In genomic region chr19:48413879-48414623, GRCh38 we compare ENCODE assay signal across 12 cellular contexts. TPM values are rescaled to one million over a fixed set of nuclear protein-coding genes. Genes with fewer than 3 reads are reported as not detected.
A peak's percentile ranks its signal among the peaks of the same experiment; 100 is the strongest.
DNase-seq lines count a peak whose midpoint lies in the region; ATAC-seq, FAIRE-seq and TF ChIP-seq lines count a peak whose summit lies in the region.
"Had no signal": no experiment of that assay in that cellular context is flagged by ENCODE, and none has a peak within 500 bp of the region (broad histone marks: within the 10 kb centered on the region; RNA-seq: fewer than 3 reads in every experiment).

No MANE protein-coding gene starts in this region.

- DNase-seq in A549 (ENCODE audit: low read depth in 1 of 2, low spot score in 1 of 2) (peak in 1 of 2 experiments; percentile 76), EH (ENCODE audit: low read depth) (peak; percentile 59), T-helper 17 cell (no peak), kidney epithelial cell (ENCODE audit: low read depth) (no peak), NCI-H510A treated with DMSO at 0.1 percent for 48 hours (lab: John Stamatoyannopoulos, UW) (no peak), esophagus squamous epithelium (lab: John Stamatoyannopoulos, UW) (no peak)
- DNase-seq: DMS 273 treated with DMSO at 0.1 percent for 48 hours, T1000 had no signal

- ATAC-seq in A549 (peak; percentile 35 to 65; a peak in 4 of 6 replicates), T-helper 17 cell (no peak), GM18511 (IDR thresholded peaks at IDR 0.05; ENCODE audit: unreplicated experiment) (no peak), GM18502 (IDR thresholded peaks at IDR 0.05; ENCODE audit: poor library complexity, unreplicated experiment) (no peak)

- peaks cover 17% of the 10 kb centered on the region for H3K4me1 Mint-ChIP-seq in T-helper 17 cell

- no peak for TF ChIP-seq POLR2A in A549 (IDR thresholded peaks at IDR 0.05; ENCODE audit: low read length)
- no peak for TF ChIP-seq POLR2A in esophagus squamous epithelium (IDR thresholded peaks at IDR 0.05)

- TF ChIP-seq RAD21 in A549 (conservative IDR thresholded peaks at IDR 0.05 in 1 of 2, IDR thresholded peaks at IDR 0.05 in 1 of 2), result no peak

- H3K9me3 ChIP-seq in A549 (no peaks in the 10 kb centered on the region), T-helper 17 cell (ENCODE audit: control insufficient read depth, low read length, poor library complexity, severe bottlenecking) (no peaks in the 10 kb centered on the region), esophagus squamous epithelium (no peaks in the 10 kb centered on the region)
- H3K9me3 ChIP-seq: HAP-1 had no signal

- intact Hi-C loops in esophagus squamous epithelium (cut with DNase I), result no loop called here

- no peaks in the 10 kb centered on the region for H3K36me3 Mint-ChIP-seq in T-helper 17 cell (ENCODE audit: low read depth)

- POLR2A ChIA-PET in A549 (lab: Yijun Ruan, JAX), result interaction anchor here (0.9 to 1.2 kb wide), 2 partner anchors 14 to 31 kb away, joined by 3 read pairs; no protein-coding TSS in a partner anchor

- WGBS in A549 (ENCODE audit: missing lambda C conversion rate), result 80% methylated on average over 26 of the region's 26 CpGs
- 40 to 65% methylated on average over 6 to 8 of the region's 26 CpGs for WGBS in esophagus squamous epithelium, 2 donors

- H3K27me3 ChIP-seq in kidney epithelial cell (ENCODE audit: control insufficient read depth, insufficient read depth, low read length) (no peaks in the 10 kb centered on the region), esophagus squamous epithelium (peaks cover 0 to 43% (median 2%) of the 10 kb centered on the region in 4 donors)

- no peaks in the 10 kb centered on the region for H3K36me3 ChIP-seq in kidney epithelial cell (ENCODE audit: control insufficient read depth, insufficient read depth, low read length)
- no peaks in the 10 kb centered on the region for H3K36me3 ChIP-seq in esophagus squamous epithelium
- H3K36me3 ChIP-seq: HAP-1 had no signal

- H3K4me3 ChIP-seq in A549, result no peak overlapping the region
- peak overlapping the region; percentile 15 for H3K4me3 ChIP-seq in kidney epithelial cell (ENCODE audit: low read depth, low read length)
- peak overlapping the region in 2 of 4 donors; percentile 23 to 53 for H3K4me3 ChIP-seq in esophagus squamous epithelium
- H3K4me3 ChIP-seq: HAP-1 had no signal

- H3K4me2 ChIP-seq in A549, result peak overlapping the region; percentile 33

- H3K4me3 Mint-ChIP-seq in T-helper 17 cell, result peak overlapping the region; percentile 33

- peaks cover 13% of the 10 kb centered on the region for H3K4me1 ChIP-seq in A549
- H3K4me1 ChIP-seq in esophagus squamous epithelium, result peaks cover 10 to 22% (median 14%) of the 10 kb centered on the region in 3 donors
- H3K4me1 ChIP-seq: HAP-1 had no signal

- FAIRE-seq in A549 (lab: Jason Lieb, UNC), result no peak

- peak overlapping the region; percentile 27 to 77; a peak in 4 of 6 replicates for H3K27ac ChIP-seq in A549
- no peak overlapping the region for H3K27ac ChIP-seq in esophagus squamous epithelium
- H3K27ac ChIP-seq: HL-60 had no signal

- no peak overlapping the region for H3K27ac Mint-ChIP-seq in T-helper 17 cell

- CTCF ChIA-PET in A549 (lab: Yijun Ruan, JAX), result interaction anchor here (0.6 to 2.5 kb wide), 7 partner anchors 8 to 195 kb away, joined by 3 to 8 read pairs (median 4); partner anchors contain the start of genes GRWD1 and KDELR1

- TF ChIP-seq CTCF in A549 (IDR thresholded peaks at IDR 0.05) (no peak), kidney epithelial cell (IDR thresholded peaks at IDR 0.05; ENCODE audit: insufficient read depth, low read length, poor library complexity, severe bottlenecking) (no peak), esophagus squamous epithelium (IDR thresholded peaks at IDR 0.05) (no peak)

- no peak for TF ChIP-seq EP300 in A549 (IDR thresholded peaks at IDR 0.05)

- H3K27me3 Mint-ChIP-seq in T-helper 17 cell, result no peaks in the 10 kb centered on the region

TF ChIP-seq in A549, 52 proteins besides CTCF, POLR2A, EP300 and RAD21:
- no peak for TF ChIP-seq FOSL2 (IDR thresholded peaks at IDR 0.05)
- peak; percentile 60 for TF ChIP-seq FOSL2 (CRISPR knock-in tag; IDR thresholded peaks at IDR 0.05)
- TF ChIP-seq MAFK (IDR thresholded peaks at IDR 0.05; ENCODE audit: partially characterized antibody), result no peak
- no peak for TF ChIP-seq TFCP2L1 (CRISPR knock-in tag; IDR thresholded peaks at IDR 0.05)
- TF ChIP-seq HEYL (CRISPR knock-in tag; IDR thresholded peaks at IDR 0.05), result no peak

RNA-seq across cellular contexts. Expression of gene GRIN2D, which starts 20.6 kb away (rescaled TPM):
- 2.6 and 3.4 TPM in 2 replicates for polyA plus RNA-seq in A549 (2011; rRNA removed)
- 4.9 and 6.7 TPM in 2 replicates for polyA plus RNA-seq in A549 (2012; cell fraction: cytosol; rRNA removed)
- polyA plus RNA-seq in A549 (2012; cell fraction: nucleus; rRNA removed), result 17.0 and 20.5 TPM in 2 replicates
- 5.8 to 6.8 TPM (median 6.3 TPM) in 3 replicates for polyA plus RNA-seq in A549 (2017; fragmentation: RNase III; extraction: RNeasy Plus Mini Kit Qiagen cat#74134 plus additional on column Dnase treatment)
- 5.4 and 8.1 TPM in 2 replicates for polyA minus RNA-seq in A549 (2011; rRNA and poly(A)+ RNA removed)
- under 1 TPM; 0.08 to 0.17 TPM for total RNA-seq in T-helper 17 cell
- 0.21 and 0.63 TPM in 2 replicates for total RNA-seq in kidney epithelial cell
- under 1 TPM; 0.09 to 0.47 (median 0.15) TPM for total RNA-seq in esophagus squamous epithelium

RNA-seq across cellular contexts. Expression of gene KDELR1, which starts 22.7 kb away (rescaled TPM):
- polyA plus RNA-seq in A549 (2011; rRNA removed) (200 and 270 TPM in 2 replicates), A549 (2017; fragmentation: RNase III; extraction: RNeasy Plus Mini Kit Qiagen cat#74134 plus additional on column Dnase treatment) (280 to 318 TPM (median 302 TPM) in 3 replicates)
- 203 and 269 TPM in 2 replicates for polyA plus RNA-seq in A549 (2012; cell fraction: cytosol; rRNA removed)
- 238 and 248 TPM in 2 replicates for polyA plus RNA-seq in A549 (2012; cell fraction: nucleus; rRNA removed)
- 222 and 240 TPM in 2 replicates for polyA minus RNA-seq in A549 (2011; rRNA and poly(A)+ RNA removed)
- total RNA-seq in T-helper 17 cell (10 to 100 TPM; 34.0 to 41.3 TPM), kidney epithelial cell (152 and 170 TPM in 2 replicates), esophagus squamous epithelium (10 to 100 TPM; 63.5 to 87.4 (median 70.2) TPM)

RNA-seq across cellular contexts. Expression of gene GRWD1, which starts 31.7 kb away (rescaled TPM):
- polyA plus RNA-seq in A549 (2011; rRNA removed) (40.0 and 48.1 TPM in 2 replicates), A549 (2017; fragmentation: RNase III; extraction: RNeasy Plus Mini Kit Qiagen cat#74134 plus additional on column Dnase treatment) (82.1 to 87.0 TPM (median 84.2 TPM) in 3 replicates)
- polyA plus RNA-seq in A549 (2012; cell fraction: cytosol; rRNA removed), result 64.4 and 73.9 TPM in 2 replicates
- 93.3 and 105 TPM in 2 replicates for polyA plus RNA-seq in A549 (2012; cell fraction: nucleus; rRNA removed)
- polyA minus RNA-seq in A549 (2011; rRNA and poly(A)+ RNA removed), result 28.1 and 30.0 TPM in 2 replicates
- total RNA-seq in T-helper 17 cell (10 to 100 TPM; 32.5 TPM), kidney epithelial cell (44.6 and 47.1 TPM in 2 replicates), esophagus squamous epithelium (10 to 100 TPM; 33.0 to 43.9 (median 34.6) TPM)

RNA-seq across cellular contexts. Expression of gene KCNJ14, which starts 41.3 kb away (rescaled TPM):
- polyA plus RNA-seq in A549 (2011; rRNA removed), result 1.9 and 2.2 TPM in 2 replicates
- 1.5 and 1.9 TPM in 2 replicates for polyA plus RNA-seq in A549 (2012; cell fraction: cytosol; rRNA removed)
- polyA plus RNA-seq in A549 (2012; cell fraction: nucleus; rRNA removed), result 12.5 and 14.5 TPM in 2 replicates
- polyA plus RNA-seq in A549 (2017; fragmentation: RNase III; extraction: RNeasy Plus Mini Kit Qiagen cat#74134 plus additional on column Dnase treatment), result 1.3 to 1.4 TPM (median 1.3 TPM) in 3 replicates
- polyA minus RNA-seq in A549 (2011; rRNA and poly(A)+ RNA removed), result 1.9 and 2.4 TPM in 2 replicates
- total RNA-seq in T-helper 17 cell, result 1 to 10 TPM; 1.7 to 2.5 TPM
- 0.54 and 2.1 TPM in 2 replicates for total RNA-seq in kidney epithelial cell
- 1 to 10 TPM in 1 of 4 donors, under 1 TPM in 3; 0.57 to 1.3 (median 0.92) TPM for total RNA-seq in esophagus squamous epithelium

RNA-seq across cellular contexts. Expression of gene SYNGR4, which starts 49.9 kb away (rescaled TPM):
- 2.3 and 2.9 TPM in 2 replicates for polyA plus RNA-seq in A549 (2011; rRNA removed)
- 4.2 and 4.7 TPM in 2 replicates for polyA plus RNA-seq in A549 (2012; cell fraction: cytosol; rRNA removed)
- 2.8 and 4.1 TPM in 2 replicates for polyA plus RNA-seq in A549 (2012; cell fraction: nucleus; rRNA removed)
- 2.5 to 4.4 TPM (median 2.9 TPM) in 3 replicates for polyA plus RNA-seq in A549 (2017; fragmentation: RNase III; extraction: RNeasy Plus Mini Kit Qiagen cat#74134 plus additional on column Dnase treatment)
- polyA minus RNA-seq in A549 (2011; rRNA and poly(A)+ RNA removed), result 4.4 and 4.7 TPM in 2 replicates
- total RNA-seq in T-helper 17 cell, result not detected
- 0.25 TPM in 1 of 2 replicates, not detected in the other for total RNA-seq in kidney epithelial cell
- total RNA-seq in esophagus squamous epithelium, result not detected

Comparison
In these comparisons a context has a peak if more than half of its experiments do, and no peak if none do; other contexts are left out.
1. ATAC-seq: peak in A549 (2 of 2); none in T-helper 17 cell (single experiment), GM18511 (single experiment) and GM18502 (single experiment).
2. H3K27ac ChIP-seq: peak in A549 (2 of 2); none in esophagus squamous epithelium (0 of 4).